8 cellular contexts compared by ENCODE assay signal in genomic region chr7:72829291-72829963, GRCh38. TPM values are rescaled to one million over a fixed set of nuclear protein-coding genes. Genes with fewer than 3 reads are reported as not detected.
DNase-seq lines count a peak whose midpoint lies in the region; ATAC-seq and TF ChIP-seq lines count a peak whose summit lies in the region.
"Not testable (repeated sequence)": the region's sequence is repeated elsewhere in the genome, so short reads cannot be mapped to it uniquely, and the experiment has no call there.

No MANE protein-coding gene starts in this region.

- peak; percentile 66 to 96 (median 73) for TF ChIP-seq POLR2A in spleen (IDR thresholded peaks at IDR 0.05)

- peak overlapping the region; percentile 66 to 83 (median 73) for H3K4me3 ChIP-seq in spleen

- not testable (repeated sequence) for H3K9me3 ChIP-seq in spleen

- H3K4me1 ChIP-seq in spleen: peaks cover 12 to 51% (median 32%) of the 10 kb centered on the region in 6 donors

- peak; percentile 38 for ATAC-seq in GM19025 (IDR thresholded peaks at IDR 0.05; ENCODE audit: low read depth, unreplicated experiment)
- ATAC-seq in HG03280 (IDR thresholded peaks at IDR 0.05; ENCODE audit: unreplicated experiment): peak; percentile 54

- 0 to 1% (median 0%) methylated on average over 36 to 58 of the region's 58 CpGs for WGBS in spleen, 5 donors

- DNase-seq in AG09319 (ENCODE audit: extremely low read depth, low read depth) (peak; percentile 96), NCI-H345 (lab: John Stamatoyannopoulos, UW) (peak; percentile 99), iris pigment epithelial cell (ENCODE audit: low read depth) (peak; percentile 98), spleen (peak; percentile 97)
- DNase-seq in activated CD4-positive, CD25-positive, alpha-beta regulatory T cell (lab: John Stamatoyannopoulos, UW): peak; percentile 81 to 92 (median 86)
- DNase-seq in central memory CD4-positive, alpha-beta T cell: peak; percentile 97

- peaks cover 0 to 35% (median 30%) of the 10 kb centered on the region in 6 donors for H3K36me3 ChIP-seq in spleen

- not testable (repeated sequence) for H3K27me3 ChIP-seq in spleen (replicated peaks in 1 of 7)

- peak overlapping the region; percentile 91 to 97 (median 95) for H3K27ac ChIP-seq in spleen

- intact Hi-C loops in spleen (cut with DNase I; ENCODE audit: low total_unique reads): loop anchor here (10.0 kb wide), 1 partner anchor 615 kb away; no protein-coding TSS in a partner anchor

- TF ChIP-seq CTCF in AG09319 (IDR thresholded peaks at IDR 0.05; ENCODE audit: low read depth, low read length); spleen (IDR thresholded peaks at IDR 0.05 in 8 of 11, conservative IDR thresholded peaks at IDR 0.05 in 3 of 11): not testable (repeated sequence)

RNA-seq across cellular contexts. Expression of gene TYW1B, which starts 1.4 kb away (rescaled TPM):
- 1 to 10 TPM; 3.5 to 8.3 (median 4.4) TPM for total RNA-seq in spleen
- polyA plus RNA-seq in spleen: 1 to 10 TPM; 1.2 to 2.0 (median 1.5) TPM

Comparison
In these comparisons a context has a peak if more than half of its experiments do, and no peak if none do; other contexts are left out.
1. Peak in every context shown above with its lines: DNase-seq, ATAC-seq, H3K4me3 ChIP-seq and H3K27ac ChIP-seq.